18 cellular contexts compared by ENCODE assay signal in the genomic region with DNA sequence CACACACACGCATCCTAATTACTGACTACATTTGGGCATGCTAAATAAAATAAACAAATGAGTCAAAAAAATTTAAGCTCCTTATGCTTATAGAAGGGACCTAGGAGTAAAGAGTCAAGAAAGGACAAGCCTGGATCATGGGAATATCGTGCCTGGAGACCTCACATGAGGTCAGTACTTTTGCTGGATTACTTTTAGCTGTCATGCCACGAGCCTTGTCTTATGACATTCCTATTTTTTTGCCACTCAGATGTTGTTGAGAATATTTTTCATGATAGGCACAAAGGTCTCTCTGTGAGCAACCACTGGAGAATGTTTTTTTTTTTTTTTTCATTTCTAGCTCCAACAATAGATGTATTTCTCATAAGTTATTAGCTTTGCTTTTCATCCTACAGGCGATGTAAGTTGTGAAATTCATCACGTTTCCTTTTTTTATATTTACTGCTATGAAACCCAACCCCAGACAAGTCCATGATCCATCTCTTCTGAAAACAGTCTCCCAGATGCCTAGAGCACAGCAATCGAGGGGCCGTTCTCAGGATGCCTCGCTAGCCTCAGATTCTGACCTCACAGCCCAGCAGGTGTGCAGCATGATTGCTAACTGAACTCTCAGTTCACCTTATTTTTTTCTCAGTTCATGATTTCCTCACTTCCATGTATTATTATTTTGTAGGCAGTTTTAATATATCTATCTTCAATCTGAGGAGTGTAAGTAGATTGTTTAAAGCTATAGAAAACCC.
DNase-seq lines count a peak whose midpoint lies in the region; ATAC-seq, FAIRE-seq and TF ChIP-seq lines count a peak whose summit lies in the region.
"Had no signal": no experiment of that assay in that cellular context is flagged by ENCODE, and none has a peak within 500 bp of the region (broad histone marks: within the 10 kb centered on the region; RNA-seq: fewer than 3 reads in every experiment).

No MANE protein-coding gene starts in this region.

- ATAC-seq in GM12878 (peak; percentile 66), HG03159 (IDR thresholded peaks at IDR 0.05; ENCODE audit: unreplicated experiment) (no peak), GM18505 (IDR thresholded peaks at IDR 0.05; ENCODE audit: unreplicated experiment) (no peak)
- ATAC-seq: lower lobe of right lung; natural killer cell treated with Interleukin-12 subunit alpha and Interleukin-12 subunit beta and Interleukin-15 and Interleukin-18, amount 100 ng/mL, for 72 hours had no signal

- POLR2A ChIA-PET in GM12878 (lab: Charles Lee) = no interaction called here

- H4K20me1 ChIP-seq in GM12878 (ENCODE audit: control insufficient read depth, insufficient read depth) = no peaks in the 10 kb centered on the region

- H3K9ac ChIP-seq in GM12878 (ENCODE audit: control insufficient read depth, insufficient read depth, low read length) (no peak overlapping the region), mesenchymal stem cell (ENCODE audit: low read length) (no peak overlapping the region)

- H3K4me1 ChIP-seq in GM12878 (ENCODE audit: control insufficient read depth, insufficient read depth, low read length) (no peaks in the 10 kb centered on the region), mesenchymal stem cell (ENCODE audit: control insufficient read depth, insufficient read depth, low read depth, low read length) (no peaks in the 10 kb centered on the region)
- H3K4me1 ChIP-seq: lower lobe of right lung had no signal

- peak overlapping the region in 1 of 2 experiments; percentile 81 for H3K14ac ChIP-seq in mesenchymal stem cell (ENCODE audit: low read length in 2 of 2)

- peak overlapping the region in 1 of 2 experiments; percentile 86 for H3K4ac ChIP-seq in mesenchymal stem cell (ENCODE audit: low read depth in 1 of 2, low read length in 2 of 2)

- H3K18ac ChIP-seq in mesenchymal stem cell (ENCODE audit: low read depth in 1 of 2, low read length in 2 of 2) = peak overlapping the region in 1 of 2 experiments; percentile 85

- no peaks in the 10 kb centered on the region for H3K36me3 ChIP-seq in GM06990 (ENCODE audit: control insufficient read depth, insufficient read depth, low read length)
- no peaks in the 10 kb centered on the region for H3K36me3 ChIP-seq in GM12878 (ENCODE audit: control insufficient read depth in 2 of 2, insufficient read depth in 2 of 2, low read length in 1 of 2)
- no peaks in the 10 kb centered on the region for H3K36me3 ChIP-seq in mesenchymal stem cell (ENCODE audit: control insufficient read depth in 1 of 2, insufficient read depth in 2 of 2, low read depth in 1 of 2, low read length in 2 of 2)
- H3K36me3 ChIP-seq: lower lobe of right lung had no signal

- CTCF ChIA-PET in GM12878 (lab: Yijun Ruan, JAX) = interaction anchor here (1.1 to 1.7 kb wide), 3 partner anchors 9 to 447 kb away, joined by 4 to 7 read pairs (median 5); no protein-coding TSS in a partner anchor

- H2AFZ ChIP-seq in GM12878 (ENCODE audit: control insufficient read depth, low read depth, low read length) (no peak overlapping the region), mesenchymal stem cell (ENCODE audit: low read depth, low read length) (no peak overlapping the region)

- no peak overlapping the region for H2BK15ac ChIP-seq in mesenchymal stem cell (ENCODE audit: low read depth, poor library complexity, severe bottlenecking)

- TF ChIP-seq POLR2A in GM12878 (IDR thresholded peaks at IDR 0.05; ENCODE audit: low read depth, low read length) (no peak), GM18505 (IDR thresholded peaks at IDR 0.05; ENCODE audit: borderline replicate concordance, extremely low read depth, insufficient read depth, insufficient read length) (no peak)

- H3K27me3 ChIP-seq in GM06990 (replicated peaks; ENCODE audit: control insufficient read depth, insufficient read depth, low read length) = no peaks in the 10 kb centered on the region
- no peaks in the 10 kb centered on the region for H3K27me3 ChIP-seq in GM12878 (replicated peaks in 1 of 2; ENCODE audit: control insufficient read depth in 2 of 2, insufficient read depth in 2 of 2, low read length in 1 of 2)
- no peaks in the 10 kb centered on the region for H3K27me3 ChIP-seq in mesenchymal stem cell (ENCODE audit: control insufficient read depth in 1 of 2, insufficient read depth in 1 of 2, low read length in 2 of 2)

- no peak for TF ChIP-seq EP300 in GM12878 (IDR thresholded peaks at IDR 0.05; ENCODE audit: borderline replicate concordance in 1 of 2, control insufficient read depth in 1 of 2, low read depth in 2 of 2, low read length in 2 of 2)

- WGBS in GM12878 (ENCODE audit: insufficient coverage, insufficient replicate concordance, low lambda C conversion rate, missing lambda C conversion rate) = 24% methylated on average over 8 of the region's 8 CpGs
- 75% methylated on average over 6 of the region's 8 CpGs for WGBS in mesenchymal stem cell

- no peaks in the 10 kb centered on the region for H3K79me1 ChIP-seq in mesenchymal stem cell (replicated peaks; ENCODE audit: low read length, poor library complexity, severe bottlenecking)

- no peak for TF ChIP-seq CTCF in GM06990 (IDR thresholded peaks at IDR 0.05; ENCODE audit: insufficient read depth, low read length, poor library complexity, severe bottlenecking)
- TF ChIP-seq CTCF in GM12878 (IDR thresholded peaks at IDR 0.05 in 2 of 3, conservative IDR thresholded peaks at IDR 0.05 in 1 of 3; ENCODE audit: control insufficient read depth in 2 of 3, extremely low read depth in 1 of 3, insufficient read depth in 1 of 3, low read depth in 3 of 3, low read length in 3 of 3) = no peak

- intact Hi-C loops in GM12878 (cut with micrococcal nuclease; ENCODE audit: unreplicated experiment) = no loop called here

- no peaks in the 10 kb centered on the region for H3K79me2 ChIP-seq in GM12878 (ENCODE audit: control insufficient read depth, insufficient read depth, low read length)

- no peak overlapping the region for H2AK5ac ChIP-seq in mesenchymal stem cell (ENCODE audit: low read length, severe bottlenecking)

- no peak for TF ChIP-seq RAD21 in GM12878 (IDR thresholded peaks at IDR 0.05; ENCODE audit: insufficient read depth, low read depth, low read length)

- RAD21 ChIA-PET in GM12878 (lab: Charles Lee; ENCODE audit: unreplicated experiment) = interaction anchor here (0.6 to 2.1 kb wide), 6 partner anchors 26 to 119 kb away, joined by 3 to 8 read pairs (median 4); no protein-coding TSS in a partner anchor

- no TSS peak for BruUV-seq in GM12878 (replicated peaks; lab: Mats Ljungman, UMichigan)

- peak; percentile 52 for FAIRE-seq in HTR-8/SVneo (lab: Jason Lieb, UNC)
- FAIRE-seq in GM12878 (lab: Jason Lieb, UNC) = no peak
- FAIRE-seq: GM19239 had no signal

- H4K8ac ChIP-seq in mesenchymal stem cell (ENCODE audit: low read length) = no peak overlapping the region

- H3K9me3 ChIP-seq in GM12878 (replicated peaks; ENCODE audit: control insufficient read depth, insufficient read depth, low read length) (no peaks in the 10 kb centered on the region), mesenchymal stem cell (ENCODE audit: control insufficient read depth, low read length) (no peaks in the 10 kb centered on the region)
- H3K9me3 ChIP-seq: lower lobe of right lung had no signal

- H2BK120ac ChIP-seq in mesenchymal stem cell (ENCODE audit: low read depth, low read length) = no peak overlapping the region

- H2BK5ac ChIP-seq in mesenchymal stem cell (ENCODE audit: low read depth, low read length, poor library complexity, severe bottlenecking) = no peak overlapping the region

- in situ Hi-C loops in GM12878 (cut with MboI) = no loop called here

- no peak overlapping the region for H3K23ac ChIP-seq in mesenchymal stem cell (ENCODE audit: low read length in 2 of 2)

- SMC1A ChIA-PET in GM12878 (lab: Charles Lee; ENCODE audit: uncharacterized antibody, unreplicated experiment) = interaction anchor here (0.7 to 2.3 kb wide), 10 partner anchors 10 to 143 kb away, joined by 3 to 12 read pairs (median 4); no protein-coding TSS in a partner anchor

- peak; percentile 17 for DNase-seq in GM06990 (ENCODE audit: extremely low read depth, insufficient read length)
- DNase-seq in HTR-8/SVneo (ENCODE audit: insufficient read length, low spot score) = no peak
- no peak for DNase-seq in GM12878 (ENCODE audit: low read depth, low spot score)
- DNase-seq in mesenchymal stem cell = peak; percentile 90
- no peak for DNase-seq in midbrain (lab: John Stamatoyannopoulos, UW)
- DNase-seq in dermis blood vessel endothelial cell = no peak
- DNase-seq: activated CD8-positive, alpha-beta memory T cell treated with anti-CD3 and anti-CD28 coated beads, Interleukin-2, amount 50 U/mL, for 48 hours; activated naive CD4-positive, alpha-beta T cell treated with anti-CD3 and anti-CD28 coated beads, Interleukin-2, amount 10 ng/mL, durations not matched to agents 7 days and 5 days; AML-193; Calu3; effector memory CD4-positive, alpha-beta T cell; lower lobe of right lung; NCI-H2107; Right ventricle myocardium superior had no signal

- peak overlapping the region in 1 of 2 experiments; percentile 89 for H2BK12ac ChIP-seq in mesenchymal stem cell (ENCODE audit: low read length in 2 of 2)

- no peak overlapping the region for H4K91ac ChIP-seq in mesenchymal stem cell (ENCODE audit: low read length)

- H3K4me3 ChIP-seq in GM06990 (replicated peaks; ENCODE audit: low read depth, low read length) (no peak overlapping the region), GM12878 (no peak overlapping the region), mesenchymal stem cell (ENCODE audit: insufficient read depth in 1 of 2, low read depth in 1 of 2, low read length in 2 of 2) (no peak overlapping the region)
- H3K4me3 ChIP-seq: lower lobe of right lung had no signal

- H3K27ac ChIP-seq in GM12878 (ENCODE audit: control insufficient read depth, insufficient read depth) (no peak overlapping the region), mesenchymal stem cell (ENCODE audit: low read length, poor library complexity, severe bottlenecking) (no peak overlapping the region)
- H3K27ac ChIP-seq: lower lobe of right lung had no signal

- H3K4me2 ChIP-seq in GM12878 (ENCODE audit: control insufficient read depth, insufficient read depth) (no peak overlapping the region), mesenchymal stem cell (ENCODE audit: low read length, poor library complexity, severe bottlenecking) (no peak overlapping the region)

TF ChIP-seq in GM12878, 131 proteins besides CTCF, POLR2A, EP300 and RAD21:
- TF ChIP-seq EED (IDR thresholded peaks at IDR 0.05; ENCODE audit: low read depth) = 0 out of 2 replicates have a peak, but pooled peaks have one; percentile 63
- TF ChIP-seq JUNB (IDR thresholded peaks at IDR 0.05) = peak; percentile 25; the same call in 1 of the 2 replicates
- no peak for TF ChIP-seq GATAD2B (conservative IDR thresholded peaks at IDR 0.05; ENCODE audit: low read depth)
- TF ChIP-seq CREM (IDR thresholded peaks at IDR 0.05; ENCODE audit: low read depth) = 0 out of 2 replicates have a peak, but pooled peaks have one; percentile 29
TF ChIP-seq in GM12878: peak in this region for 3.

Comparison
In these comparisons a context has a peak if more than half of its experiments do, and no peak if none do; other contexts are left out.
1. DNase-seq: peak in GM06990 (single experiment) and mesenchymal stem cell (single experiment); none in HTR-8/SVneo (single experiment), GM12878 (single experiment), midbrain (single experiment) and dermis blood vessel endothelial cell (single experiment).